Comparison of ENCODE assay signal across 17 cellular contexts in genomic region chr20:53524589-53525311, GRCh38.
A peak's percentile ranks its signal among the peaks of the same experiment; 100 is the strongest.
DNase-seq lines count a peak whose midpoint lies in the region; ATAC-seq, FAIRE-seq and TF ChIP-seq lines count a peak whose summit lies in the region.
"Had no signal": no experiment of that assay in that cellular context is flagged by ENCODE, and none has a peak within 500 bp of the region (broad histone marks: within the 10 kb centered on the region; RNA-seq: fewer than 3 reads in every experiment).

No MANE protein-coding gene starts in this region.

- no peaks in the 10 kb centered on the region for H3F3A ChIP-seq in neural progenitor cell (ENCODE audit: low read depth)
- H3F3A ChIP-seq in PC-9 (ENCODE audit: insufficient read depth, low read depth) = no peaks in the 10 kb centered on the region

- peak; percentile 26 for DNase-seq in NCI-H82 (lab: John Stamatoyannopoulos, UW)
- no peak for DNase-seq in NCI-H82 treated with DMSO at 0.1 percent for 48 hours (lab: John Stamatoyannopoulos, UW; ENCODE audit: unreplicated experiment)
- peak; percentile 49 for DNase-seq in NCI-H2171 (lab: John Stamatoyannopoulos, UW)
- DNase-seq in H1 (ENCODE audit: low read depth in 1 of 2, low spot score in 2 of 2) = no peak
- DNase-seq in neural progenitor cell (ENCODE audit: low spot score) = peak; percentile 9
- no peak for DNase-seq in PC-9
- no peak for DNase-seq in RPMI8226
- DNase-seq: DMS153; H9; KG1; NCI-H1436; NCI-H2029 treated with DMSO at 0.1 percent for 48 hours; NCI-H345; NCI-H526 treated with DMSO at 0.1 percent for 48 hours; NK-92 treated with Interleukin-12 subunit alpha and Interleukin-12 subunit beta, amount 100 ng/mL, for 24 hours had no signal

- H3K14ac ChIP-seq in H1 (ENCODE audit: insufficient read length) = no peak overlapping the region

- no peak overlapping the region for H2BK12ac ChIP-seq in H1 (ENCODE audit: low read depth, low read length)

- H3K79me2 ChIP-seq in H1 (ENCODE audit: control insufficient read depth in 1 of 2, insufficient read depth in 2 of 2, low read length in 2 of 2) (no peaks in the 10 kb centered on the region), neural progenitor cell (ENCODE audit: low read depth) (no peaks in the 10 kb centered on the region), PC-9 (ENCODE audit: low read depth) (no peaks in the 10 kb centered on the region)

- no peak overlapping the region for H4K5ac ChIP-seq in H1 (ENCODE audit: insufficient read length, low read depth, low read length)

- intact Hi-C loops in PC-9 (cut with micrococcal nuclease; ENCODE audit: unreplicated experiment) = no loop called here

- TF ChIP-seq CTCF in H1 (IDR thresholded peaks at IDR 0.05; ENCODE audit: control extremely low read depth in 1 of 3, insufficient read depth in 1 of 3, low read depth in 1 of 3, low read length in 3 of 3) (no peak), neural progenitor cell (IDR thresholded peaks at IDR 0.05) (no peak), PC-9 (conservative IDR thresholded peaks at IDR 0.05) (no peak)

- no peak overlapping the region for H2BK15ac ChIP-seq in H1 (ENCODE audit: low read length)

- no peak overlapping the region for H3K27ac Mint-ChIP-seq in neural progenitor cell
- H3K27ac Mint-ChIP-seq: H9 had no signal

- H2AFZ ChIP-seq in H1 (ENCODE audit: low read length) (0 out of 2 replicates have a peak overlapping the region, but pooled peaks have one; percentile 57), neural progenitor cell (replicated peaks) (no peak overlapping the region), PC-9 (no peak overlapping the region)

- no peak for TF ChIP-seq POLR2A in H1 (IDR thresholded peaks at IDR 0.05; ENCODE audit: control extremely low read depth in 1 of 2, low read depth in 2 of 2, low read length in 2 of 2)

- TF ChIP-seq RAD21 in H1 (IDR thresholded peaks at IDR 0.05 in 1 of 2, conservative IDR thresholded peaks at IDR 0.05 in 1 of 2; ENCODE audit: low read depth in 2 of 2, low read length in 2 of 2) = no peak

- H3K4me3 Mint-ChIP-seq in neural progenitor cell = no peak overlapping the region
- H3K4me3 Mint-ChIP-seq: H9 had no signal

- H3K4me3 ChIP-seq in H1 (ENCODE audit: extremely low read depth in 1 of 4, insufficient read depth in 2 of 4, low read depth in 3 of 4, low read length in 4 of 4) = no peak overlapping the region
- no peak overlapping the region for H3K4me3 ChIP-seq in neural progenitor cell
- H3K4me3 ChIP-seq in PC-9 = no peak overlapping the region

- H3K9me2 ChIP-seq in PC-9 (ENCODE audit: insufficient read depth) = no peaks in the 10 kb centered on the region

- no peak overlapping the region for H3K4me2 ChIP-seq in H1 (ENCODE audit: insufficient read depth in 1 of 2, low read depth in 2 of 2, low read length in 2 of 2)
- no peak overlapping the region for H3K4me2 ChIP-seq in neural progenitor cell
- H3K4me2 ChIP-seq in PC-9 = no peak overlapping the region

- H3K27ac ChIP-seq in H1 (ENCODE audit: low read depth, low read length) (no peak overlapping the region), neural progenitor cell (no peak overlapping the region), PC-9 (no peak overlapping the region)
- H3K27ac ChIP-seq: C4-2B had no signal

- H3K9ac ChIP-seq in H1 (replicated peaks in 1 of 4; ENCODE audit: extremely low read depth in 1 of 4, low read depth in 3 of 4, low read length in 3 of 4) = no peak overlapping the region
- H3K9ac ChIP-seq in neural progenitor cell = no peak overlapping the region

- FAIRE-seq in H1 (lab: Jason Lieb, UNC) = no peak

- POLR2A ChIA-PET in H1 (lab: Charles Lee; ENCODE audit: partially characterized antibody) (no interaction called here), PC-9 (lab: Charles Lee; ENCODE audit: unreplicated experiment) (no interaction called here)

- no peak overlapping the region for H2BK20ac ChIP-seq in H1 (ENCODE audit: low read length)

- no peaks in the 10 kb centered on the region for H3K4me1 Mint-ChIP-seq in neural progenitor cell
- H3K4me1 Mint-ChIP-seq: H9 had no signal

- H2BK5ac ChIP-seq in H1 (ENCODE audit: low read depth, low read length) = no peak overlapping the region

- H3K4ac ChIP-seq in H1 (replicated peaks; ENCODE audit: insufficient read length, low read depth, low read length) = no peak overlapping the region

- H3K36me3 Mint-ChIP-seq in neural progenitor cell = no peaks in the 10 kb centered on the region

- ATAC-seq in HG03520 (IDR thresholded peaks at IDR 0.05; ENCODE audit: unreplicated experiment) = no peak

- H3K4me1 ChIP-seq in H1 (replicated peaks in 1 of 4; ENCODE audit: control insufficient read depth in 3 of 4, insufficient read depth in 4 of 4, low read length in 3 of 4) (no peaks in the 10 kb centered on the region), neural progenitor cell (no peaks in the 10 kb centered on the region), PC-9 (replicated peaks; ENCODE audit: insufficient read depth) (no peaks in the 10 kb centered on the region)

- no peaks in the 10 kb centered on the region for H3K23me2 ChIP-seq in H1 (ENCODE audit: low read depth, low read length)

- TF ChIP-seq EP300 in H1 (IDR thresholded peaks at IDR 0.05; ENCODE audit: borderline replicate concordance in 1 of 2, low read depth in 2 of 2, low read length in 2 of 2) = no peak

- no TSS peak for BruUV-seq in PC-9 (replicated peaks; lab: Mats Ljungman, UMichigan)

- no peak overlapping the region for H2AK5ac ChIP-seq in H1 (ENCODE audit: low read depth, low read length)

- peaks cover 6% of the 10 kb centered on the region for H3K27me3 Mint-ChIP-seq in neural progenitor cell (ENCODE audit: insufficient read depth, low read depth)

- WGBS in H1 (ENCODE audit: extremely low coverage in 1 of 2, insufficient coverage in 1 of 2, insufficient read length in 1 of 2, insufficient replicate concordance in 2 of 2, low coverage in 1 of 2, low lambda C conversion rate in 2 of 2, missing lambda C conversion rate in 1 of 2), 2 experiments = 82% methylated on average over 13 of the region's 13 CpGs; no CpG with 5 or more reads in 1 of the 2 experiments

- no peaks in the 10 kb centered on the region for H3K79me1 ChIP-seq in H1 (ENCODE audit: low read depth, low read length)

- H3K9me3 ChIP-seq in H1 (ENCODE audit: insufficient read depth in 2 of 2, low read depth in 1 of 2, low read length in 1 of 2) = no peaks in the 10 kb centered on the region
- H3K9me3 ChIP-seq in neural progenitor cell (ENCODE audit: low read depth) = no peaks in the 10 kb centered on the region
- H3K9me3 ChIP-seq in PC-9 (ENCODE audit: insufficient read depth, low read depth) = no peaks in the 10 kb centered on the region

- H3K18ac ChIP-seq in H1 (ENCODE audit: extremely low read depth, low read length) = no peak overlapping the region

- H3K36me3 ChIP-seq in H1 (ENCODE audit: control insufficient read depth in 2 of 4, insufficient read depth in 4 of 4, low read length in 3 of 4) (no peaks in the 10 kb centered on the region), neural progenitor cell (no peaks in the 10 kb centered on the region), PC-9 (ENCODE audit: low read depth) (no peaks in the 10 kb centered on the region)

- no peak overlapping the region for H4K8ac ChIP-seq in H1 (ENCODE audit: extremely low read depth, insufficient read depth, low read length)

- H2BK120ac ChIP-seq in H1 (replicated peaks; ENCODE audit: low read depth, low read length) = no peak overlapping the region

- CTCF ChIA-PET in H1 (lab: Charles Lee; ENCODE audit: partially characterized antibody) (no interaction called here), PC-9 (lab: Charles Lee) (no interaction called here)

- H3K23ac ChIP-seq in H1 (ENCODE audit: insufficient read length) = no peak overlapping the region

- no peak overlapping the region for H3K56ac ChIP-seq in H1 (replicated peaks; ENCODE audit: insufficient read length, low read depth, low read length)

- H3K9me3 Mint-ChIP-seq in neural progenitor cell = no peaks in the 10 kb centered on the region
- H3K9me3 Mint-ChIP-seq: H9 had no signal

- H3K27me3 ChIP-seq in H1 (replicated peaks in 1 of 4; ENCODE audit: control insufficient read depth in 3 of 4, extremely low read depth in 1 of 4, insufficient read depth in 3 of 4, low read length in 3 of 4) = no peaks in the 10 kb centered on the region
- no peaks in the 10 kb centered on the region for H3K27me3 ChIP-seq in neural progenitor cell
- H3K27me3 ChIP-seq in PC-9 (ENCODE audit: insufficient read depth, low read depth) = 0 out of 2 replicates have a peak, but pooled peaks cover 8% of the 10 kb centered on the region

- no peak overlapping the region for H4K91ac ChIP-seq in H1 (replicated peaks; ENCODE audit: insufficient read length, low read length)

- H4K20me1 ChIP-seq in H1 (replicated peaks in 1 of 2; ENCODE audit: control insufficient read depth in 1 of 2, insufficient read depth in 2 of 2, low read length in 2 of 2) = no peaks in the 10 kb centered on the region
- H4K20me1 ChIP-seq in neural progenitor cell (ENCODE audit: low read depth) = no peaks in the 10 kb centered on the region
- H4K20me1 ChIP-seq in PC-9 (ENCODE audit: insufficient read depth) = no peaks in the 10 kb centered on the region

TF ChIP-seq in H1, 55 proteins besides CTCF, POLR2A, EP300 and RAD21 (continues in another document):
- no peak for TF ChIP-seq ZNF274 (IDR thresholded peaks at IDR 0.05; ENCODE audit: borderline replicate concordance, extremely low read depth, low read length)
- no peak for TF ChIP-seq RXRA (IDR thresholded peaks at IDR 0.05; ENCODE audit: insufficient read depth, low read depth, low read length)
- TF ChIP-seq CBX8 (IDR thresholded peaks at IDR 0.05; ENCODE audit: borderline replicate concordance, low read depth, low read length) = no peak
- no peak for TF ChIP-seq JUND (IDR thresholded peaks at IDR 0.05; ENCODE audit: low read length)
- no peak for TF ChIP-seq SP1 (IDR thresholded peaks at IDR 0.05; ENCODE audit: low read depth, low read length)
- TF ChIP-seq SUZ12 (IDR thresholded peaks at IDR 0.05; ENCODE audit: low read length) = no peak
- TF ChIP-seq MAX (IDR thresholded peaks at IDR 0.05) = no peak
- TF ChIP-seq RFX5 (IDR thresholded peaks at IDR 0.05; ENCODE audit: borderline replicate concordance, low read depth, low read length) = no peak
- TF ChIP-seq TBP (IDR thresholded peaks at IDR 0.05; ENCODE audit: low read depth, low read length) = no peak
- TF ChIP-seq SIRT6 (IDR thresholded peaks at IDR 0.05; ENCODE audit: low read length) = no peak
- no peak for TF ChIP-seq CREB1 (IDR thresholded peaks at IDR 0.05)
- no peak for TF ChIP-seq MAFK (IDR thresholded peaks at IDR 0.05; ENCODE audit: low read depth, low read length)

Comparison
In these comparisons a context has a peak if more than half of its experiments do, and no peak if none do; other contexts are left out.
1. DNase-seq: peak in NCI-H82 (single experiment), NCI-H2171 (single experiment) and neural progenitor cell (single experiment); none in NCI-H82 treated with DMSO at 0.1 percent for 48 hours (single experiment), H1 (0 of 2), PC-9 (0 of 2) and RPMI8226 (single experiment).